Comparison of ENCODE assay signal across 9 cellular contexts in genomic region chr17:6420173-6420641, GRCh38.
DNase-seq lines count a peak whose midpoint lies in the region; ATAC-seq and TF ChIP-seq lines count a peak whose summit lies in the region.
"Had no signal": no experiment of that assay in that cellular context is flagged by ENCODE, and none has a peak within 500 bp of the region (broad histone marks: within the 10 kb centered on the region; RNA-seq: fewer than 3 reads in every experiment).

No MANE protein-coding gene starts in this region.

- no peak overlapping the region for H3K4me3 ChIP-seq in AG09309 (ENCODE audit: control insufficient read depth, low read depth, low read length)
- no peak overlapping the region for H3K4me3 ChIP-seq in WI38 (ENCODE audit: low read depth, low read length)
- no peak overlapping the region for H3K4me3 ChIP-seq in tibial artery

- no peak overlapping the region for H3K27ac ChIP-seq in tibial artery

- intact Hi-C loops in tibial artery (cut with DNase I; ENCODE audit: low total_unique reads), result loop anchor here (5.0 kb wide), 1 partner anchor 833 kb away; no protein-coding TSS in a partner anchor

- H3K9me3 ChIP-seq in tibial artery, result no peaks in the 10 kb centered on the region

- no peak for ATAC-seq in HG03460 (IDR thresholded peaks at IDR 0.05; ENCODE audit: unreplicated experiment)
- ATAC-seq in HG03571 (IDR thresholded peaks at IDR 0.05; ENCODE audit: unreplicated experiment), result no peak

- TF ChIP-seq CTCF in AG09309 (IDR thresholded peaks at IDR 0.05; ENCODE audit: control insufficient read depth, insufficient read depth, low read depth, low read length, missing control alignments) (peak; percentile 45), GM13977 (IDR thresholded peaks at IDR 0.05; ENCODE audit: extremely low read depth, insufficient read depth, missing control alignments) (peak; percentile 38), WI38 (IDR thresholded peaks at IDR 0.05; ENCODE audit: low read depth, low read length) (peak; percentile 42), tibial artery (IDR thresholded peaks at IDR 0.05) (no peak)

- in situ Hi-C loops in GM13977 (cut with MboI; ENCODE audit: low pct_unique_long_range_greater_than_20kb, low sequenced_read_pairs, unreplicated experiment), result no loop called here

- peaks cover 0 to 58% of the 10 kb centered on the region in 2 donors for H3K27me3 ChIP-seq in tibial artery

- H3K4me1 ChIP-seq in tibial artery, result no peaks in the 10 kb centered on the region

- no peaks in the 10 kb centered on the region for H3K36me3 ChIP-seq in tibial artery

- DNase-seq in AG09309 (ENCODE audit: low read depth), result no peak
- DNase-seq in GM13977 (ENCODE audit: low spot score), result no peak
- DNase-seq in iPS-NIHi7 (ENCODE audit: extremely low spot score), result peak; percentile 70
- no peak for DNase-seq in tibial artery
- no peak for DNase-seq in RKO (ENCODE audit: low spot score)
- DNase-seq: activated effector memory CD4-positive, alpha-beta T cell treated with Interleukin-2 at 50 U/mL for 16 hours had no signal

Comparison
In these comparisons a context has a peak if more than half of its experiments do, and no peak if none do; other contexts are left out.
1. CTCF ChIP-seq: peak in AG09309 (single experiment), GM13977 (single experiment) and WI38 (single experiment); none in tibial artery (0 of 2).